ENCODE assay signal across 21 cellular contexts in genomic region chr4:69738872-69739271, GRCh38. TPM values are rescaled to one million over a fixed set of nuclear protein-coding genes. Genes with fewer than 3 reads are reported as not detected.
A peak's percentile ranks its signal among the peaks of the same experiment; 100 is the strongest.
DNase-seq lines count a peak whose midpoint lies in the region; ATAC-seq and TF ChIP-seq lines count a peak whose summit lies in the region.
"Had no signal": no experiment of that assay in that cellular context is flagged by ENCODE, and none has a peak within 500 bp of the region (broad histone marks: within the 10 kb centered on the region; RNA-seq: fewer than 3 reads in every experiment).

No MANE protein-coding gene starts in this region.

- intact Hi-C loops in activated CD8-positive, alpha-beta T cell treated with anti-CD3 and anti-CD28 coated beads for 36 hours (cut with micrococcal nuclease) = no loop called here
- intact Hi-C loops in left colon (cut with DNase I, micrococcal nuclease) = no loop called here

- TF ChIP-seq RAD21 in liver (IDR thresholded peaks at IDR 0.05) = peak in 1 of 2 donors; percentile 11

- H3K36me3 Mint-ChIP-seq in activated CD8-positive, alpha-beta T cell treated with anti-CD3 and anti-CD28 coated beads for 36 hours (ENCODE audit: low read depth) = peaks cover 12% of the 10 kb centered on the region
- H3K36me3 Mint-ChIP-seq in activated CD8-positive, alpha-beta T cell treated with anti-CD3 and anti-CD28 coated beads, Interleukin-2, amount 10 ng/mL, durations not matched to agents 7 days and 5 days (ENCODE audit: low read depth) = no peaks in the 10 kb centered on the region
- H3K36me3 Mint-ChIP-seq: CD8-positive, alpha-beta memory T cell had no signal

- H3K36me3 ChIP-seq in liver (ENCODE audit: control insufficient read depth in 4 of 4, insufficient read depth in 3 of 4, low read depth in 1 of 4, low read length in 3 of 4) = no peaks in the 10 kb centered on the region
- H3K36me3 ChIP-seq: BLaER1, HAP-1 had no signal

- H3K9me3 Mint-ChIP-seq in activated CD8-positive, alpha-beta T cell treated with anti-CD3 and anti-CD28 coated beads for 36 hours = peaks cover 15% of the 10 kb centered on the region
- no peaks in the 10 kb centered on the region for H3K9me3 Mint-ChIP-seq in activated CD8-positive, alpha-beta T cell treated with anti-CD3 and anti-CD28 coated beads, Interleukin-2, amount 10 ng/mL, durations not matched to agents 7 days and 5 days (ENCODE audit: insufficient read depth)

- CTCF ChIA-PET in activated CD8-positive, alpha-beta T cell treated with anti-CD3 and anti-CD28 coated beads for 36 hours (lab: Charles Lee) = no interaction called here
- CTCF ChIA-PET in activated CD8-positive, alpha-beta T cell treated with anti-CD3 and anti-CD28 coated beads, Interleukin-2, amount 10 ng/mL, durations not matched to agents 7 days and 5 days (lab: Charles Lee) = no interaction called here
- CTCF ChIA-PET in RWPE1 (lab: Yijun Ruan, JAX) = no interaction called here

- no peak for ATAC-seq in activated CD8-positive, alpha-beta T cell treated with anti-CD3 and anti-CD28 coated beads for 36 hours
- ATAC-seq in activated CD8-positive, alpha-beta T cell treated with anti-CD3 and anti-CD28 coated beads, Interleukin-2, amount 10 ng/mL, durations not matched to agents 7 days and 5 days = no peak
- ATAC-seq in left colon = peak; percentile 15
- ATAC-seq in GM18873 (IDR thresholded peaks at IDR 0.05; ENCODE audit: low FRiP score, unreplicated experiment) = no peak

- H3K4me1 Mint-ChIP-seq in activated CD8-positive, alpha-beta T cell treated with anti-CD3 and anti-CD28 coated beads for 36 hours (ENCODE audit: low read depth) = peaks cover 2% of the 10 kb centered on the region
- no peaks in the 10 kb centered on the region for H3K4me1 Mint-ChIP-seq in activated CD8-positive, alpha-beta T cell treated with anti-CD3 and anti-CD28 coated beads, Interleukin-2, amount 10 ng/mL, durations not matched to agents 7 days and 5 days (ENCODE audit: low read depth)
- H3K4me1 Mint-ChIP-seq: B cell; CD8-positive, alpha-beta memory T cell had no signal

- H3K9me3 ChIP-seq in liver (ENCODE audit: control insufficient read depth in 4 of 4, low read length in 3 of 4) = peaks cover 0 to 4% (median 0%) of the 10 kb centered on the region in 4 donors
- H3K9me3 ChIP-seq: HAP-1 had no signal

- POLR2A ChIA-PET in activated CD8-positive, alpha-beta T cell treated with anti-CD3 and anti-CD28 coated beads for 36 hours (lab: Charles Lee) = no interaction called here
- POLR2A ChIA-PET in activated CD8-positive, alpha-beta T cell treated with anti-CD3 and anti-CD28 coated beads, Interleukin-2, amount 10 ng/mL, durations not matched to agents 7 days and 5 days (lab: Charles Lee) = no interaction called here
- POLR2A ChIA-PET in RWPE1 (lab: Yijun Ruan, JAX; ENCODE audit: low non-redundant PET) = no interaction called here

- 17% methylated on average over 1 of the region's 1 CpG for WGBS in liver

- peaks cover 2 to 5% (median 5%) of the 10 kb centered on the region in 4 donors for H3K4me1 ChIP-seq in liver (ENCODE audit: control insufficient read depth in 4 of 4, insufficient read depth in 4 of 4, low read length in 3 of 4)
- H3K4me1 ChIP-seq: BLaER1, HAP-1 had no signal

- no peak overlapping the region for H3K27ac ChIP-seq in liver (ENCODE audit: low read depth in 1 of 2, low read length in 2 of 2)
- H3K27ac ChIP-seq in RWPE1 = no peak overlapping the region
- H3K27ac ChIP-seq: 22Rv1, BLaER1, C4-2B had no signal

- H3K27me3 Mint-ChIP-seq in activated CD8-positive, alpha-beta T cell treated with anti-CD3 and anti-CD28 coated beads for 36 hours = no peaks in the 10 kb centered on the region
- H3K27me3 Mint-ChIP-seq in activated CD8-positive, alpha-beta T cell treated with anti-CD3 and anti-CD28 coated beads, Interleukin-2, amount 10 ng/mL, durations not matched to agents 7 days and 5 days (ENCODE audit: low read depth) = no peaks in the 10 kb centered on the region
- H3K27me3 Mint-ChIP-seq: B cell; CD4-positive, CD25-positive, alpha-beta regulatory T cell; CD8-positive, alpha-beta memory T cell had no signal

- H3K27me3 ChIP-seq in liver (ENCODE audit: control insufficient read depth in 4 of 4, insufficient read depth in 4 of 4, low read length in 3 of 4) = no peaks in the 10 kb centered on the region
- H3K27me3 ChIP-seq: BLaER1 had no signal

- peak; percentile 4 for DNase-seq in activated CD8-positive, alpha-beta T cell treated with anti-CD3 and anti-CD28 coated beads for 36 hours
- no peak for DNase-seq in activated CD8-positive, alpha-beta T cell treated with anti-CD3 and anti-CD28 coated beads, Interleukin-2, amount 10 ng/mL, durations not matched to agents 7 days and 5 days
- DNase-seq in left colon (no peak), SW 1271 (lab: John Stamatoyannopoulos, UW) (no peak), RWPE1 (ENCODE audit: low spot score) (no peak)
- DNase-seq: CD4-positive, CD25-positive, alpha-beta regulatory T cell; CD8-positive, alpha-beta memory T cell; DMS 273 treated with DMSO at 0.1 percent for 48 hours; DMS79 treated with DMSO at 0.1 percent for 48 hours; GF-D8; GOT3; HFFc6 had no signal

- no peak overlapping the region for H3K4me3 ChIP-seq in liver (ENCODE audit: low read depth in 1 of 3, low read length in 3 of 3)
- H3K4me3 ChIP-seq: BLaER1, HAP-1 had no signal

- H3K9ac ChIP-seq in liver (ENCODE audit: low read depth in 1 of 2, low read length in 2 of 2) = no peak overlapping the region
- H3K9ac ChIP-seq: BLaER1 had no signal

- no peak overlapping the region for H3K4me3 Mint-ChIP-seq in activated CD8-positive, alpha-beta T cell treated with anti-CD3 and anti-CD28 coated beads for 36 hours
- H3K4me3 Mint-ChIP-seq in activated CD8-positive, alpha-beta T cell treated with anti-CD3 and anti-CD28 coated beads, Interleukin-2, amount 10 ng/mL, durations not matched to agents 7 days and 5 days = no peak overlapping the region
- H3K4me3 Mint-ChIP-seq: B cell; CD4-positive, CD25-positive, alpha-beta regulatory T cell; CD8-positive, alpha-beta memory T cell; HFFc6 had no signal

- no peak for TF ChIP-seq CTCF in activated CD8-positive, alpha-beta T cell treated with anti-CD3 and anti-CD28 coated beads for 36 hours (IDR thresholded peaks at IDR 0.05)
- no peak for TF ChIP-seq CTCF in liver (IDR thresholded peaks at IDR 0.05; ENCODE audit: low read depth, low read length, missing input control)
- TF ChIP-seq CTCF in RWPE1 (conservative IDR thresholded peaks at IDR 0.05; ENCODE audit: low read depth) = no peak

- H3K27ac Mint-ChIP-seq in activated CD8-positive, alpha-beta T cell treated with anti-CD3 and anti-CD28 coated beads for 36 hours = no peak overlapping the region
- no peak overlapping the region for H3K27ac Mint-ChIP-seq in activated CD8-positive, alpha-beta T cell treated with anti-CD3 and anti-CD28 coated beads, Interleukin-2, amount 10 ng/mL, durations not matched to agents 7 days and 5 days
- H3K27ac Mint-ChIP-seq: B cell; CD8-positive, alpha-beta memory T cell; HFFc6 had no signal

TF ChIP-seq in liver, 16 proteins besides CTCF, POLR2A, EP300 and RAD21 (continues in another document):
- no peak for TF ChIP-seq NR2F2 (IDR thresholded peaks at IDR 0.05)
- TF ChIP-seq TAF1 (conservative IDR thresholded peaks at IDR 0.05) = no peak
- TF ChIP-seq, protein P1, sequence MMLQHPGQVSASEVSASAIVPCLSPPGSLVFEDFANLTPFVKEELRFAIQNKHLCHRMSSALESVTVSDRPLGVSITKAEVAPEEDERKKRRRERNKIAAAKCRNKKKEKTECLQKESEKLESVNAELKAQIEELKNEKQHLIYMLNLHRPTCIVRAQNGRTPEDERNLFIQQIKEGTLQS (IDR thresholded peaks at IDR 0.05) = no peak
- no peak for TF ChIP-seq REST (IDR thresholded peaks at IDR 0.05)
- TF ChIP-seq GABPA (IDR thresholded peaks at IDR 0.05 in 1 of 2, conservative IDR thresholded peaks at IDR 0.05 in 1 of 2) = no peak
- TF ChIP-seq YY1 (IDR thresholded peaks at IDR 0.05) = peak; percentile 15

RNA-seq across cellular contexts. Expression of gene SULT1B1, which starts 21.5 kb away (rescaled TPM):
- 1 to 10 TPM; 1.1 to 2.2 TPM for total RNA-seq in activated CD8-positive, alpha-beta T cell treated with anti-CD3 and anti-CD28 coated beads for 36 hours
- total RNA-seq in activated CD8-positive, alpha-beta T cell treated with anti-CD3 and anti-CD28 coated beads, Interleukin-2, amount 10 ng/mL, durations not matched to agents 7 days and 5 days = 1 to 10 TPM; 1.1 to 1.7 TPM
- 100 to 1,000 TPM; 294 to 331 TPM for total RNA-seq in left colon
- 10 to 100 TPM in 1 of 2 donors, under 1 TPM in 1; 0.28 to 30.5 TPM for total RNA-seq in liver
- 10 to 100 TPM; 12.4 to 15.7 TPM for polyA plus RNA-seq in liver
- total RNA-seq: G401 had no signal
- polyA plus RNA-seq: AG04450 had no signal

Comparison
In these comparisons a context has a peak if more than half of its experiments do, and no peak if none do; other contexts are left out.
1. RNA of gene SULT1B1, which starts 21.5 kb away (total RNA-seq): 294 to 331 TPM in left colon; 0.28 to 30.5 TPM in liver, 1.1 to 2.2 TPM in activated CD8-positive, alpha-beta T cell treated with anti-CD3 and anti-CD28 coated beads for 36 hours and 1.1 to 1.7 TPM in activated CD8-positive, alpha-beta T cell treated with anti-CD3 and anti-CD28 coated beads, Interleukin-2, amount 10 ng/mL, durations not matched to agents 7 days and 5 days; every median in the first group is over 4 times any median in the second.